Comparison of ENCODE assay signal across 17 cellular contexts in genomic region chr7:1224093-1224702, GRCh38. TPM values are rescaled to one million over a fixed set of nuclear protein-coding genes. Genes with fewer than 3 reads are reported as not detected.
DNase-seq lines count a peak whose midpoint lies in the region; ATAC-seq and TF ChIP-seq lines count a peak whose summit lies in the region.
"Had no signal": no experiment of that assay in that cellular context is flagged by ENCODE, and none has a peak within 500 bp of the region (broad histone marks: within the 10 kb centered on the region; RNA-seq: fewer than 3 reads in every experiment).

No MANE protein-coding gene starts in this region.

- H3K9me3 Mint-ChIP-seq in activated CD4-positive, alpha-beta memory T cell treated with anti-CD3 and anti-CD28 coated beads for 36 hours: no peaks in the 10 kb centered on the region
- no peaks in the 10 kb centered on the region for H3K9me3 Mint-ChIP-seq in activated CD4-positive, alpha-beta memory T cell treated with anti-CD3 and anti-CD28 coated beads, Interleukin-2, amount 10 ng/mL, durations not matched to agents 7 days and 5 days
- no peaks in the 10 kb centered on the region for H3K9me3 Mint-ChIP-seq in WTC11
- H3K9me3 Mint-ChIP-seq: stimulated activated naive CD8-positive, alpha-beta T cell treated with anti-CD3 and anti-CD28 coated beads, Interleukin-15, Interleukin-2, amounts not matched to agents 100 ng/mL and 50 ng/mL, for 24 hours had no signal

- peaks cover 90% of the 10 kb centered on the region for H3K27me3 ChIP-seq in iPS-15b (ENCODE audit: control insufficient read depth, insufficient read depth, low read length)
- H3K27me3 ChIP-seq in skeletal muscle satellite cell (ENCODE audit: control insufficient read depth, insufficient read depth, low read length): peaks cover 85% of the 10 kb centered on the region
- H3K27me3 ChIP-seq in MM.1S (replicated peaks; ENCODE audit: insufficient read depth, low read length): peaks cover 90% of the 10 kb centered on the region

- H3F3A ChIP-seq in MM.1S (ENCODE audit: insufficient read depth, low read length): no peaks in the 10 kb centered on the region

- H3K9ac ChIP-seq in iPS-15b (ENCODE audit: low read depth, low read length): no peak overlapping the region
- H3K9ac ChIP-seq in skeletal muscle satellite cell (ENCODE audit: low read depth, low read length): no peak overlapping the region
- H3K9ac ChIP-seq in MM.1S (ENCODE audit: low read length): no peak overlapping the region

- H3K9me2 ChIP-seq in MM.1S (replicated peaks; ENCODE audit: insufficient read depth, low read length): no peaks in the 10 kb centered on the region

- peak overlapping the region; percentile 50 for H3K4me2 ChIP-seq in skeletal muscle satellite cell (ENCODE audit: low read length)
- no peak overlapping the region for H3K4me2 ChIP-seq in MM.1S (ENCODE audit: low read depth, low read length)

- peak overlapping the region; percentile 46 for H3K4me3 ChIP-seq in iPS-15b (ENCODE audit: low read depth, low read length)
- H3K4me3 ChIP-seq in skeletal muscle satellite cell (ENCODE audit: low read length): no peak overlapping the region
- H3K4me3 ChIP-seq in MM.1S (ENCODE audit: low read length): no peak overlapping the region
- H3K4me3 ChIP-seq: SK-N-MC, uterus had no signal

- H3K79me2 ChIP-seq in MM.1S (ENCODE audit: low read length): no peaks in the 10 kb centered on the region

- peak; percentile 14 for ATAC-seq in WTC11

- intact Hi-C loops in activated CD4-positive, alpha-beta memory T cell treated with anti-CD3 and anti-CD28 coated beads for 36 hours (cut with micrococcal nuclease): no loop called here

- H2AFZ ChIP-seq in MM.1S (ENCODE audit: low read length): no peak overlapping the region

- CTCF ChIA-PET in activated CD4-positive, alpha-beta memory T cell treated with anti-CD3 and anti-CD28 coated beads for 36 hours (lab: Charles Lee): interaction anchor here (1.3 to 2.5 kb wide), 3 partner anchors 11 to 209 kb away, joined by 3 to 23 read pairs (median 5); no protein-coding TSS in a partner anchor
- CTCF ChIA-PET in activated CD4-positive, alpha-beta memory T cell treated with anti-CD3 and anti-CD28 coated beads, Interleukin-2, amount 10 ng/mL, durations not matched to agents 7 days and 5 days (lab: Charles Lee): no interaction called here
- CTCF ChIA-PET in WTC11 (lab: Charles Lee): interaction anchor here (0.6 to 3.1 kb wide), 12 partner anchors 9 to 250 kb away, joined by 3 to 16 read pairs (median 4); partner anchors contain the start of gene UNCX

- peaks cover 6% of the 10 kb centered on the region for H3K4me1 ChIP-seq in iPS-15b (ENCODE audit: control insufficient read depth, insufficient read depth, low read length)
- H3K4me1 ChIP-seq in skeletal muscle satellite cell (ENCODE audit: control insufficient read depth, insufficient read depth, low read length): no peaks in the 10 kb centered on the region
- no peaks in the 10 kb centered on the region for H3K4me1 ChIP-seq in MM.1S (ENCODE audit: low read length)

- H4K20me1 ChIP-seq in MM.1S (ENCODE audit: insufficient read depth, low read length): no peaks in the 10 kb centered on the region

- no peak for TF ChIP-seq CTCF in WTC11 (IDR thresholded peaks at IDR 0.05)
- TF ChIP-seq CTCF in MM.1S (IDR thresholded peaks at IDR 0.05; ENCODE audit: low read length): no peak

- peaks cover 63% of the 10 kb centered on the region for H3K27me3 Mint-ChIP-seq in activated CD4-positive, alpha-beta memory T cell treated with anti-CD3 and anti-CD28 coated beads for 36 hours
- H3K27me3 Mint-ChIP-seq in activated CD4-positive, alpha-beta memory T cell treated with anti-CD3 and anti-CD28 coated beads, Interleukin-2, amount 10 ng/mL, durations not matched to agents 7 days and 5 days: peaks cover 71% of the 10 kb centered on the region
- peaks cover 100% of the 10 kb centered on the region for H3K27me3 Mint-ChIP-seq in WTC11 (ENCODE audit: low read depth)

- H3K9me3 ChIP-seq in iPS-15b (ENCODE audit: control insufficient read depth, insufficient read depth, low read length) (no peaks in the 10 kb centered on the region), skeletal muscle satellite cell (replicated peaks; ENCODE audit: low read length) (no peaks in the 10 kb centered on the region), MM.1S (replicated peaks; ENCODE audit: insufficient read depth, low read length) (no peaks in the 10 kb centered on the region)
- H3K9me3 ChIP-seq: uterus had no signal

- H3K27ac Mint-ChIP-seq in activated CD4-positive, alpha-beta memory T cell treated with anti-CD3 and anti-CD28 coated beads for 36 hours: peak overlapping the region; percentile 60
- H3K27ac Mint-ChIP-seq in activated CD4-positive, alpha-beta memory T cell treated with anti-CD3 and anti-CD28 coated beads, Interleukin-2, amount 10 ng/mL, durations not matched to agents 7 days and 5 days: no peak overlapping the region
- no peak overlapping the region for H3K27ac Mint-ChIP-seq in WTC11
- H3K27ac Mint-ChIP-seq: stimulated activated naive CD8-positive, alpha-beta T cell treated with anti-CD3 and anti-CD28 coated beads, Interleukin-15, Interleukin-2, amounts not matched to agents 100 ng/mL and 50 ng/mL, for 24 hours had no signal

- no peaks in the 10 kb centered on the region for H3K36me3 ChIP-seq in iPS-15b (ENCODE audit: control insufficient read depth, insufficient read depth, low read length)
- H3K36me3 ChIP-seq in skeletal muscle satellite cell (ENCODE audit: insufficient read depth, low read length): no peaks in the 10 kb centered on the region
- H3K36me3 ChIP-seq in MM.1S (replicated peaks; ENCODE audit: insufficient read depth, low read length): no peaks in the 10 kb centered on the region
- H3K36me3 ChIP-seq: uterus had no signal

- no peak overlapping the region for H3K27ac ChIP-seq in MM.1S (ENCODE audit: low read length)
- H3K27ac ChIP-seq: SK-N-MC, uterus had no signal

- DNase-seq in activated CD4-positive, alpha-beta memory T cell treated with anti-CD3 and anti-CD28 coated beads for 36 hours: no peak
- DNase-seq in activated CD4-positive, alpha-beta memory T cell treated with anti-CD3 and anti-CD28 coated beads, Interleukin-2, amount 10 ng/mL, durations not matched to agents 7 days and 5 days: no peak
- peak; percentile 54 for DNase-seq in WTC11 (ENCODE audit: low spot score)
- no peak for DNase-seq in T1000 (lab: John Stamatoyannopoulos, UW)
- no peak for DNase-seq in MM.1S
- DNase-seq in NCI-H187 treated with DMSO at 0.1 percent for 48 hours (lab: John Stamatoyannopoulos, UW): no peak
- DNase-seq: activated CD4-positive, CD25-positive, alpha-beta regulatory T cell; mammary epithelial cell; NCI-H2227 treated with DMSO at 0.1 percent for 48 hours; occipital lobe; OCI-M1; uterus had no signal

- POLR2A ChIA-PET in activated CD4-positive, alpha-beta memory T cell treated with anti-CD3 and anti-CD28 coated beads for 36 hours (lab: Charles Lee): no interaction called here
- POLR2A ChIA-PET in activated CD4-positive, alpha-beta memory T cell treated with anti-CD3 and anti-CD28 coated beads, Interleukin-2, amount 10 ng/mL, durations not matched to agents 7 days and 5 days (lab: Charles Lee): interaction anchor here (1.0 kb wide), 1 partner anchor 21 kb away, joined by 3 read pairs; no protein-coding TSS in a partner anchor
- POLR2A ChIA-PET in WTC11 (lab: Charles Lee): interaction anchor here (1.5 kb wide), 1 partner anchor 25 kb away, joined by 3 read pairs; no protein-coding TSS in a partner anchor

- no peaks in the 10 kb centered on the region for H3K36me3 Mint-ChIP-seq in activated CD4-positive, alpha-beta memory T cell treated with anti-CD3 and anti-CD28 coated beads for 36 hours
- peaks cover 2% of the 10 kb centered on the region for H3K36me3 Mint-ChIP-seq in activated CD4-positive, alpha-beta memory T cell treated with anti-CD3 and anti-CD28 coated beads, Interleukin-2, amount 10 ng/mL, durations not matched to agents 7 days and 5 days (ENCODE audit: low read depth)
- no peaks in the 10 kb centered on the region for H3K36me3 Mint-ChIP-seq in WTC11

- no peak overlapping the region for H3K4me3 Mint-ChIP-seq in activated CD4-positive, alpha-beta memory T cell treated with anti-CD3 and anti-CD28 coated beads for 36 hours
- no peak overlapping the region for H3K4me3 Mint-ChIP-seq in activated CD4-positive, alpha-beta memory T cell treated with anti-CD3 and anti-CD28 coated beads, Interleukin-2, amount 10 ng/mL, durations not matched to agents 7 days and 5 days
- peak overlapping the region; percentile 70 for H3K4me3 Mint-ChIP-seq in WTC11
- H3K4me3 Mint-ChIP-seq: stimulated activated naive CD8-positive, alpha-beta T cell treated with anti-CD3 and anti-CD28 coated beads, Interleukin-15, Interleukin-2, amounts not matched to agents 100 ng/mL and 50 ng/mL, for 24 hours had no signal

- no peaks in the 10 kb centered on the region for H3K4me1 Mint-ChIP-seq in activated CD4-positive, alpha-beta memory T cell treated with anti-CD3 and anti-CD28 coated beads for 36 hours (ENCODE audit: low read depth)
- no peaks in the 10 kb centered on the region for H3K4me1 Mint-ChIP-seq in activated CD4-positive, alpha-beta memory T cell treated with anti-CD3 and anti-CD28 coated beads, Interleukin-2, amount 10 ng/mL, durations not matched to agents 7 days and 5 days
- peaks cover 30% of the 10 kb centered on the region for H3K4me1 Mint-ChIP-seq in WTC11

TF ChIP-seq in WTC11, 78 proteins besides CTCF, POLR2A, EP300 and RAD21 (continues in another document):
- no peak for TF ChIP-seq KAT7 (CRISPR knock-in tag; IDR thresholded peaks at IDR 0.05; ENCODE audit: borderline replicate concordance)
- TF ChIP-seq, protein P1, sequence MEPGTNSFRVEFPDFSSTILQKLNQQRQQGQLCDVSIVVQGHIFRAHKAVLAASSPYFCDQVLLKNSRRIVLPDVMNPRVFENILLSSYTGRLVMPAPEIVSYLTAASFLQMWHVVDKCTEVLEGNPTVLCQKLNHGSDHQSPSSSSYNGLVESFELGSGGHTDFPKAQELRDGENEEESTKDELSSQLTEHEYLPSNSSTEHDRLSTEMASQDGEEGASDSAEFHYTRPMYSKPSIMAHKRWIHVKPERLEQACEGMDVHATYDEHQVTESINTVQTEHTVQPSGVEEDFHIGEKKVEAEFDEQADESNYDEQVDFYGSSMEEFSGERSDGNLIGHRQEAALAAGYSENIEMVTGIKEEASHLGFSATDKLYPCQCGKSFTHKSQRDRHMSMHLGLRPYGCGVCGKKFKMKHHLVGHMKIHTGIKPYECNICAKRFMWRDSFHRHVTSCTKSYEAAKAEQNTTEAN (CRISPR knock-in tag; IDR thresholded peaks at IDR 0.05): no peak

RNA-seq across cellular contexts. Expression of gene UNCX, which starts 8.5 kb away (rescaled TPM):
- total RNA-seq in activated CD4-positive, alpha-beta memory T cell treated with anti-CD3 and anti-CD28 coated beads for 36 hours: not detected
- not detected for total RNA-seq in activated CD4-positive, alpha-beta memory T cell treated with anti-CD3 and anti-CD28 coated beads, Interleukin-2, amount 10 ng/mL, durations not matched to agents 7 days and 5 days
- not detected in 3 replicates for total RNA-seq in WTC11 (2021)
- not detected in 2 replicates for total RNA-seq in skeletal muscle satellite cell (2012; rRNA removed)
- total RNA-seq: mammary epithelial cell, occipital lobe, skeletal muscle tissue, uterus had no signal
